Comparison of ENCODE assay signal across 17 cellular contexts in genomic region chr16:81593481-81593880, GRCh38.
A peak's percentile ranks its signal among the peaks of the same experiment; 100 is the strongest.
DNase-seq lines count a peak whose midpoint lies in the region; ATAC-seq and TF ChIP-seq lines count a peak whose summit lies in the region.
"Had no signal": no experiment of that assay in that cellular context is flagged by ENCODE, and none has a peak within 500 bp of the region (broad histone marks: within the 10 kb centered on the region; RNA-seq: fewer than 3 reads in every experiment).

No MANE protein-coding gene starts in this region.

- CTCF ChIA-PET in WTC11 (lab: Charles Lee) = interaction anchor here (0.7 to 1.8 kb wide), 4 partner anchors 8 to 106 kb away, joined by 3 to 8 read pairs (median 4); no protein-coding TSS in a partner anchor

- no peak overlapping the region for H4K8ac ChIP-seq in trophoblast cell (ENCODE audit: low read depth, low read length)

- H3K18ac ChIP-seq in trophoblast cell (ENCODE audit: low read length) = peak overlapping the region; percentile 26

- H3K4me1 Mint-ChIP-seq in WTC11 = peaks cover 12% of the 10 kb centered on the region
- H3K4me1 Mint-ChIP-seq: activated naive CD4-positive, alpha-beta T cell treated with anti-CD3 and anti-CD28 coated beads, Interleukin-2, amount 10 ng/mL, durations not matched to agents 7 days and 5 days had no signal

- H3K79me1 ChIP-seq in trophoblast cell (ENCODE audit: low read length) = peaks cover 6% of the 10 kb centered on the region

- DNase-seq in NCI-H1092 (lab: John Stamatoyannopoulos, UW) (peak; percentile 66), NCI-H2171 (lab: John Stamatoyannopoulos, UW) (peak; percentile 94), WTC11 (ENCODE audit: low spot score) (no peak), trophoblast cell (peak in 1 of 2 donors; percentile 47), globus pallidus (ENCODE audit: low spot score) (no peak), thyroid gland (no peak), MV-4-11 (lab: John Stamatoyannopoulos, UW) (no peak)
- DNase-seq: activated CD4-positive, alpha-beta T cell treated with anti-CD3 and anti-CD28 coated beads for 36 hours; activated naive CD4-positive, alpha-beta T cell treated with anti-CD3 and anti-CD28 coated beads, Interleukin-2, amount 10 ng/mL, durations not matched to agents 7 days and 5 days; activated T-cell treated with anti-CD3 and anti-CD28 coated beads, Interleukin-2, amount 50 U/mL, for 72 hours; anterior cingulate cortex; naive B cell; occipital lobe; spleen had no signal

- H3K27ac ChIP-seq in trophoblast cell (ENCODE audit: low read depth, low read length) (no peak overlapping the region), thyroid gland (no peak overlapping the region)
- H3K27ac ChIP-seq: spleen had no signal

- peak overlapping the region; percentile 7 for H4K91ac ChIP-seq in trophoblast cell (ENCODE audit: low read depth, low read length)

- no peak overlapping the region for H3K4ac ChIP-seq in trophoblast cell (ENCODE audit: low read depth, low read length)

- H3K9me3 Mint-ChIP-seq in WTC11 = no peaks in the 10 kb centered on the region
- H3K9me3 Mint-ChIP-seq: activated naive CD4-positive, alpha-beta T cell treated with anti-CD3 and anti-CD28 coated beads, Interleukin-2, amount 10 ng/mL, durations not matched to agents 7 days and 5 days; memory B cell; naive B cell had no signal

- no peaks in the 10 kb centered on the region for H3K36me3 Mint-ChIP-seq in WTC11
- H3K36me3 Mint-ChIP-seq: activated naive CD4-positive, alpha-beta T cell treated with anti-CD3 and anti-CD28 coated beads, Interleukin-2, amount 10 ng/mL, durations not matched to agents 7 days and 5 days had no signal

- H3K9me3 ChIP-seq in trophoblast cell (ENCODE audit: insufficient read depth, low read depth, low read length) (no peaks in the 10 kb centered on the region), thyroid gland (no peaks in the 10 kb centered on the region)
- H3K9me3 ChIP-seq: esophagus muscularis mucosa, spleen had no signal

- POLR2A ChIA-PET in WTC11 (lab: Charles Lee) = no interaction called here

- no peak overlapping the region for H2AFZ ChIP-seq in trophoblast cell (ENCODE audit: insufficient read depth, low read length, poor library complexity)

- ATAC-seq in WTC11 = peak; percentile 38; the same call in 1 of the 2 replicates
- ATAC-seq: activated CD4-positive, alpha-beta T cell treated with anti-CD3 and anti-CD28 coated beads for 36 hours; activated T-cell treated with anti-CD3 and anti-CD28 coated beads, Interleukin-2, amount 50 U/mL, for 72 hours had no signal

- no peak overlapping the region for H3K14ac ChIP-seq in trophoblast cell (ENCODE audit: low read length)

- H3K79me2 ChIP-seq in trophoblast cell (ENCODE audit: control insufficient read depth, insufficient read depth, low read length, poor library complexity) = peaks cover 6% of the 10 kb centered on the region

- H2BK120ac ChIP-seq in trophoblast cell (ENCODE audit: insufficient read depth, low read length, poor library complexity) = no peak overlapping the region

- no peak overlapping the region for H2BK5ac ChIP-seq in trophoblast cell (ENCODE audit: low read depth, low read length, poor library complexity)

- no peak overlapping the region for H4K12ac ChIP-seq in trophoblast cell (ENCODE audit: low read depth, low read length)

- no peak overlapping the region for H3K9ac ChIP-seq in trophoblast cell (ENCODE audit: low read length)

- no CpG with 5 or more reads among the region's 16 CpGs for WGBS in trophoblast cell (ENCODE audit: extremely low coverage, insufficient coverage, insufficient read length)
- whole genome bisulfite sequencing in thyroid gland, 2 donors = 95% methylated on average over 13 to 16 of the region's 16 CpGs

- peaks cover 15 to 33% of the 10 kb centered on the region in 2 experiments for H3K4me1 ChIP-seq in trophoblast cell (ENCODE audit: control insufficient read depth in 1 of 2, insufficient read depth in 2 of 2, low read length in 2 of 2)
- no peaks in the 10 kb centered on the region for H3K4me1 ChIP-seq in thyroid gland

- H3K4me3 Mint-ChIP-seq in WTC11 = no peak overlapping the region
- H3K4me3 Mint-ChIP-seq: activated CD4-positive, alpha-beta T cell treated with anti-CD3 and anti-CD28 coated beads for 36 hours; activated naive CD4-positive, alpha-beta T cell treated with anti-CD3 and anti-CD28 coated beads, Interleukin-2, amount 10 ng/mL, durations not matched to agents 7 days and 5 days; activated T-cell treated with anti-CD3 and anti-CD28 coated beads, Interleukin-2, amount 50 U/mL, for 72 hours; B cell; memory B cell; naive B cell had no signal

- no peak overlapping the region for H3K27ac Mint-ChIP-seq in WTC11
- H3K27ac Mint-ChIP-seq: activated CD4-positive, alpha-beta T cell treated with anti-CD3 and anti-CD28 coated beads for 36 hours; activated naive CD4-positive, alpha-beta T cell treated with anti-CD3 and anti-CD28 coated beads, Interleukin-2, amount 10 ng/mL, durations not matched to agents 7 days and 5 days; activated T-cell treated with anti-CD3 and anti-CD28 coated beads, Interleukin-2, amount 50 U/mL, for 72 hours; B cell; memory B cell had no signal

- no peak overlapping the region for H2BK12ac ChIP-seq in trophoblast cell (ENCODE audit: low read length)

- TF ChIP-seq CTCF in WTC11 (IDR thresholded peaks at IDR 0.05) (no peak), thyroid gland (IDR thresholded peaks at IDR 0.05) (no peak)

- intact Hi-C loops in thyroid gland (cut with DNase I) = no loop called here

- H3K4me2 ChIP-seq in trophoblast cell (ENCODE audit: low read length) = no peak overlapping the region

- no peak overlapping the region for H3K23ac ChIP-seq in trophoblast cell (ENCODE audit: low read length)

- no peak overlapping the region for H2AK5ac ChIP-seq in trophoblast cell (ENCODE audit: low read length)

- no peaks in the 10 kb centered on the region for H3K27me3 Mint-ChIP-seq in WTC11 (ENCODE audit: low read depth)
- H3K27me3 Mint-ChIP-seq: activated CD4-positive, alpha-beta T cell treated with anti-CD3 and anti-CD28 coated beads for 36 hours; activated naive CD4-positive, alpha-beta T cell treated with anti-CD3 and anti-CD28 coated beads, Interleukin-2, amount 10 ng/mL, durations not matched to agents 7 days and 5 days; B cell; memory B cell; naive B cell had no signal

- H3K36me3 ChIP-seq in trophoblast cell (ENCODE audit: control insufficient read depth in 1 of 2, insufficient read depth in 2 of 2, low read length in 2 of 2) (peaks cover 2 to 9% of the 10 kb centered on the region in 2 experiments), thyroid gland (no peaks in the 10 kb centered on the region)
- H3K36me3 ChIP-seq: esophagus muscularis mucosa had no signal

- H3K27me3 ChIP-seq in trophoblast cell (ENCODE audit: insufficient read depth, low read length) (no peaks in the 10 kb centered on the region), thyroid gland (no peaks in the 10 kb centered on the region)
- H3K27me3 ChIP-seq: esophagus muscularis mucosa, spleen had no signal

- H3K4me3 ChIP-seq in trophoblast cell (ENCODE audit: low read depth, low read length) (no peak overlapping the region), thyroid gland (replicated peaks in 1 of 3) (no peak overlapping the region)
- H3K4me3 ChIP-seq: esophagus muscularis mucosa, spleen had no signal

- no peak for TF ChIP-seq POLR2A in thyroid gland (IDR thresholded peaks at IDR 0.05)

TF ChIP-seq in WTC11, 78 proteins besides CTCF, POLR2A, EP300 and RAD21:
- no peak for TF ChIP-seq KAT7 (CRISPR knock-in tag; IDR thresholded peaks at IDR 0.05; ENCODE audit: borderline replicate concordance)
- TF ChIP-seq FOXP4 (CRISPR knock-in tag; IDR thresholded peaks at IDR 0.05) = no peak

Comparison
In these comparisons a context has a peak if more than half of its experiments do, and no peak if none do; other contexts are left out.
1. DNase-seq: peak in NCI-H1092 (single experiment) and NCI-H2171 (single experiment); none in WTC11 (single experiment), globus pallidus (single experiment), thyroid gland (0 of 2) and MV-4-11 (single experiment).